13 cellular contexts compared by ENCODE assay signal in the genomic region with DNA sequence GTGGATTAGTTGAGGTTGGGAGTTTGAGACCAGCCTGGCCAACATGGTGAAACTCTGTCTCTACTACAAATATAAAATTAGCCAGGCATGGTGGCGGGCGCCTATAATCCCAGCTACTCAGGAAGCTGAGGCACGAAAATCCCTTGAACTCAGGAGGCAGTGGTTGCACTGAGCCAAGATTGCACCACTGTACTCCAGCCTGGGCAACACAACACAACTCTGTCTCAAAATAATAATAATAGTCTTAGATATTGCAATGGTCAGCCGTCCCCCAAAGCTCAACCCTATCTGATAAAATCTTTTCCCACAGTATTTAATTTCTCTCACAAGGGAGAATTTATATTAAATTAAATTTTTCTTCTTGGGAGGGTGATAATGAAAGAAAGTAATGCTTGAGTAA.
"Had no signal": no experiment of that assay in that cellular context is flagged by ENCODE, and none has a peak within 500 bp of the region (broad histone marks: within the 10 kb centered on the region; RNA-seq: fewer than 3 reads in every experiment).

No MANE protein-coding gene starts in this region.

- H3K27ac Mint-ChIP-seq: stimulated activated naive CD8-positive, alpha-beta T cell treated with anti-CD3 and anti-CD28 coated beads, Interleukin-15, amount 100 ng/mL, for 72 hours had no signal

- H3K36me3 ChIP-seq: cardiac muscle cell, heart right ventricle had no signal

- H3K27me3 ChIP-seq: cardiac muscle cell, heart right ventricle, testis had no signal

- H3K27ac ChIP-seq: cardiac muscle cell, heart right ventricle had no signal

- H3K4me3 ChIP-seq: cardiac muscle cell, heart right ventricle, testis had no signal

- ATAC-seq: heart right ventricle; left lobe of liver; stimulated activated naive CD8-positive, alpha-beta T cell treated with anti-CD3 and anti-CD28 coated beads, Interleukin-15, amount 100 ng/mL, for 72 hours had no signal

- H3K9me3 Mint-ChIP-seq: nephron; stimulated activated naive CD8-positive, alpha-beta T cell treated with anti-CD3 and anti-CD28 coated beads, Interleukin-15, amount 100 ng/mL, for 72 hours had no signal

- H3K27me3 Mint-ChIP-seq: stimulated activated naive CD8-positive, alpha-beta T cell treated with anti-CD3 and anti-CD28 coated beads, Interleukin-15, amount 100 ng/mL, for 72 hours had no signal

- DNase-seq: activated CD4-positive, alpha-beta T cell treated with anti-CD3 and anti-CD28 coated beads for 48 hours; activated CD8-positive, alpha-beta memory T cell treated with anti-CD3 and anti-CD28 coated beads for 24 hours; activated naive CD4-positive, alpha-beta T cell treated with Interleukin-2 at 50 U/mL for 16 hours; effector CD4-positive, alpha-beta T cell; heart right ventricle; mammary epithelial cell; stimulated activated CD4-positive, alpha-beta T cell treated with anti-CD3 and anti-CD28 coated beads, Interleukin-4, amount 100 ng/mL, for 1 hour; stimulated activated CD8-positive, alpha-beta memory T cell treated with anti-CD3 and anti-CD28 coated beads, Interleukin-4, amount 100 ng/mL, for 48 hours; stimulated activated naive CD8-positive, alpha-beta T cell treated with anti-CD3 and anti-CD28 coated beads, Interleukin-15, amount 100 ng/mL, for 72 hours; testis had no signal

- H3K4me3 Mint-ChIP-seq: nephron; stimulated activated naive CD8-positive, alpha-beta T cell treated with anti-CD3 and anti-CD28 coated beads, Interleukin-15, amount 100 ng/mL, for 72 hours had no signal

- H3K9me3 ChIP-seq: heart right ventricle, testis had no signal
